Comparison of ENCODE assay signal across 34 cellular contexts in the genomic region with DNA sequence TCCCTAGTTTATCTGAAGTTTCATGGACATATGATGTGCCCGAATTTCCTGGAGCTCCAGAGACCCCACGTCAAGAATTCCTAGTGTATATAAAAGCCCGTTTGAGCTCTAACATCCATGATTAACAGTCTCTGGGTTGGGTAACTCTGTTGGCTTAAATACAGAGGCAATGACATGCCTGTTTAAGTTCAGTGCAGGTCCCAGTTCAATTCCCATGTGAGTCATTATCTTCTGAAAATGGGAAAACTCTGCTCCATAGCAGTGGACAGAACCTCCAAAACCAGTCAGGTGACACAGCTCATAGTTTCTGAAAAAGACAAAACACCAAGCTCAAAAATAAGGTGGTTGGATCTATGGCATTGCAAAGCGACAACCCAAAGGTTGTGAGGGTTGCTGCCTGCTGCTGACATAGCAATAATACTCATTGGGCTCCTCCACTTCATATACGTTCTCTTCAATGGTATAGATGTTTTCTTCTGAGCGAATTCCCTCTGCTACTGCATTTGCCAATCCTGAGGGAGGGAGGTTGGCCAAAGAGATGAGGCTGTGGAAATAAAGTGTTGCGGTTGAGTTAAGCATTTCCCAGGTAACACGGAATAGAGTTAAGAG. TPM values are rescaled to one million over a fixed set of nuclear protein-coding genes. Genes with fewer than 3 reads are reported as not detected.
"Had no signal": no experiment of that assay in that cellular context is flagged by ENCODE, and none has a peak within 500 bp of the region (broad histone marks: within the 10 kb centered on the region; RNA-seq: fewer than 3 reads in every experiment).

No MANE protein-coding gene starts in this region.

- ATAC-seq: activated CD8-positive, alpha-beta T cell treated with anti-CD3 and anti-CD28 coated beads for 36 hours; activated T-cell treated with anti-CD3 and anti-CD28 coated beads, Interleukin-2, amount 50 U/mL, for 4 hours; activated T-helper 17 cell treated with anti-CD3 and anti-CD28 coated beads, Interleukin-2, amount 50 U/mL, for 72 hours; body of pancreas; foreskin keratinocyte; gastrocnemius medialis; heart left ventricle; WTC11 had no signal

- H3K9me3 ChIP-seq: adrenal gland, body of pancreas, esophagus squamous epithelium, gastrocnemius medialis, heart left ventricle had no signal

- FAIRE-seq: colon, endometrium, endothelial cell of umbilical vein, TTC549 had no signal

- H3K27me3 ChIP-seq: adrenal gland, body of pancreas, esophagus squamous epithelium, foreskin keratinocyte, gastrocnemius medialis, heart left ventricle had no signal

- H3K4me3 ChIP-seq: adrenal gland, body of pancreas, esophagus squamous epithelium, gastrocnemius medialis, heart left ventricle had no signal

- H3K4me1 ChIP-seq: adrenal gland, body of pancreas, esophagus squamous epithelium, foreskin keratinocyte, gastrocnemius medialis, heart left ventricle had no signal

- DNase-seq: activated CD4-positive, alpha-beta T cell treated with anti-CD3 and anti-CD28 coated beads for 1 hour; activated CD4-positive, alpha-beta T cell treated with anti-CD3 and anti-CD28 coated beads for 48 hours; activated CD4-positive, alpha-beta T cell treated with anti-CD3 and anti-CD28 coated beads, Interleukin-2, amount 50 U/mL, for 1 hour; activated CD4-positive, alpha-beta T cell treated with anti-CD3 and anti-CD28 coated beads, Interleukin-2, amount 50 U/mL, for 48 hours; activated CD8-positive, alpha-beta memory T cell treated with anti-CD3 and anti-CD28 coated beads for 24 hours; activated CD8-positive, alpha-beta T cell treated with anti-CD3 and anti-CD28 coated beads for 36 hours; activated effector memory CD4-positive, alpha-beta T cell treated with Interleukin-2 at 50 U/mL for 16 hours; activated gamma-delta T cell treated with Interleukin-2 at 50 U/mL for 16 hours; activated naive CD4-positive, alpha-beta T cell treated with anti-CD3 and anti-CD28 coated beads, Interleukin-2, amount 50 U/mL, for 16 hours; activated naive CD4-positive, alpha-beta T cell treated with Interleukin-2 at 50 U/mL for 16 hours; activated T-cell treated with anti-CD3 and anti-CD28 coated beads, Interleukin-2, amount 50 U/mL, for 4 hours; adrenal gland; amygdala; aorta; body of pancreas; caudate nucleus; cortex of kidney; dermis blood vessel endothelial cell; effector CD4-positive, alpha-beta T cell; esophagus squamous epithelium; foreskin keratinocyte; gastrocnemius medialis; glutamatergic neuron; heart left ventricle; T-helper 2 cell had no signal

- H3K36me3 ChIP-seq: adrenal gland, esophagus squamous epithelium, gastrocnemius medialis had no signal

- H3K27ac ChIP-seq: adrenal gland, body of pancreas, epithelial cell of prostate, esophagus squamous epithelium, foreskin keratinocyte, gastrocnemius medialis, heart left ventricle, VCaP had no signal

RNA-seq across cellular contexts. Expression of gene HAVCR2, which starts 22.0 kb away (rescaled TPM):
- total RNA-seq: endothelial cell of umbilical vein, foreskin keratinocyte had no signal
- polyA plus RNA-seq: endothelial cell of umbilical vein, foreskin keratinocyte had no signal

RNA-seq across cellular contexts. Expression of gene HAVCR1, which starts 27.9 kb away (rescaled TPM):
- total RNA-seq: activated T-cell treated with anti-CD3 and anti-CD28 coated beads, Interleukin-2, amount 50 U/mL, for 4 hours; adrenal gland; body of pancreas; endothelial cell of umbilical vein; foreskin keratinocyte; gastrocnemius medialis; WTC11 had no signal
- polyA plus RNA-seq: aorta, endothelial cell of umbilical vein, esophagus, foreskin keratinocyte, heart left ventricle had no signal
